In genomic region chr17:8250101-8250500, GRCh38 we compare ENCODE assay signal across 2 cellular contexts.
TF ChIP-seq lines count a peak whose summit lies in the region.

No MANE protein-coding gene starts in this region.

TF ChIP-seq in SK-N-SH, 30 proteins besides CTCF, POLR2A, EP300 and RAD21 (continued from another document):
- no peak for TF ChIP-seq MEF2A (IDR thresholded peaks at IDR 0.05; ENCODE audit: borderline replicate concordance, low read depth)
- TF ChIP-seq FOXJ3 (CRISPR knock-in tag; IDR thresholded peaks at IDR 0.05): no peak
- TF ChIP-seq FOSL2 (IDR thresholded peaks at IDR 0.05; ENCODE audit: borderline replicate concordance, low read depth): no peak
- no peak for TF ChIP-seq ELF1 (IDR thresholded peaks at IDR 0.05)
- no peak for TF ChIP-seq IRF3 (IDR thresholded peaks at IDR 0.05; ENCODE audit: low read depth, low read length)
- no peak for TF ChIP-seq MAX (IDR thresholded peaks at IDR 0.05; ENCODE audit: low read depth)
- TF ChIP-seq EZH2phosphoT487 (IDR thresholded peaks at IDR 0.05; ENCODE audit: borderline replicate concordance, low read depth): no peak
- TF ChIP-seq USF2 (IDR thresholded peaks at IDR 0.05; ENCODE audit: borderline replicate concordance, low read depth, low read length): no peak
- no peak for TF ChIP-seq FOXM1 (IDR thresholded peaks at IDR 0.05; ENCODE audit: low read depth)
- TF ChIP-seq TEAD4 (IDR thresholded peaks at IDR 0.05; ENCODE audit: borderline replicate concordance, insufficient read depth): no peak
- TF ChIP-seq JUND (IDR thresholded peaks at IDR 0.05): no peak

TF ChIP-seq in SK-N-SH treated with all-trans-retinoic acid at 6 μM for 48 hours, 23 proteins besides CTCF, POLR2A, EP300 and RAD21 (continued from another document):
- TF ChIP-seq POU6F1 (CRISPR knock-in tag; IDR thresholded peaks at IDR 0.05; ENCODE audit: borderline replicate concordance, low read depth) (no peak), ZNF565 (CRISPR knock-in tag; conservative IDR thresholded peaks at IDR 0.05; ENCODE audit: low read depth) (no peak), ISL1 (CRISPR knock-in tag; IDR thresholded peaks at IDR 0.05) (no peak), BACH2 (CRISPR knock-in tag; IDR thresholded peaks at IDR 0.05; ENCODE audit: borderline replicate concordance) (no peak), CSRNP3 (CRISPR knock-in tag; IDR thresholded peaks at IDR 0.05) (no peak), ESRRG (CRISPR knock-in tag; IDR thresholded peaks at IDR 0.05) (no peak), CREB5 (CRISPR knock-in tag; IDR thresholded peaks at IDR 0.05; ENCODE audit: low read depth) (no peak), ZFP30 (CRISPR knock-in tag; IDR thresholded peaks at IDR 0.05) (no peak), ZNF8 (CRISPR knock-in tag; IDR thresholded peaks at IDR 0.05) (no peak), TSHZ2 (CRISPR knock-in tag; IDR thresholded peaks at IDR 0.05) (no peak)
TF ChIP-seq in SK-N-SH treated with all-trans-retinoic acid at 6 μM for 48 hours: peak in this region for 0.
